38 cellular contexts compared by ENCODE assay signal in the genomic region with DNA sequence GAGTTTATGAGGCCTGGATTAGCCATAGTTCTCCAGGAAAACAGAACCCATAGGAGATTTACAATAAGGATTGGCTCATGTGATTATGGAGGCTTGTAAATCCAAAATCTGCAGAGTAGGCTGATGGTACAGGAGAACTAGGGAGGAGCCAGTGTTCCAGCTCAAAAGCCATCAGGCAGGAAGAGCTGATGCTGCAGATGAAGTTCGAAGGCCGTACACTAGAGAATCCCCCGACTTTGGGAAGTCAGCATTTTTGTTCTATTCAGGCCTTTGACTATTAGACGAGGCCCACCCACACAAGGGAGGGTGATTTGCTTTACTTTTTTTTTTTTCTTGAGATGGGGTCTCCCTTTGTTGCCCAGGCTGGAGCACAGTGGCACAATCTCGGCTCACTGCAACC. TPM values are rescaled to one million over a fixed set of nuclear protein-coding genes. Genes with fewer than 3 reads are reported as not detected.
"Had no signal": no experiment of that assay in that cellular context is flagged by ENCODE, and none has a peak within 500 bp of the region (broad histone marks: within the 10 kb centered on the region; RNA-seq: fewer than 3 reads in every experiment).

No MANE protein-coding gene starts in this region.

- H3K4me1 Mint-ChIP-seq: activated B cell treated with CpG ODN at 0.5 μM for 24 hours; activated CD4-positive, alpha-beta T cell treated with anti-CD3 and anti-CD28 coated beads, Interleukin-2, amount 10 ng/mL, durations not matched to agents 24 days and 14 days; activated naive CD8-positive, alpha-beta T cell treated with anti-CD3 and anti-CD28 coated beads for 36 hours; activated T-helper 17 cell treated with anti-CD3 and anti-CD28 coated beads, Interleukin-2, amount 50 U/mL, for 72 hours had no signal

- H3K9me3 ChIP-seq: adrenal gland, body of pancreas, breast epithelium had no signal

- H3K27me3 ChIP-seq: adrenal gland, body of pancreas, brain microvascular endothelial cell, breast epithelium had no signal

- FAIRE-seq: astrocyte, TTC549 had no signal

- H3K36me3 ChIP-seq: breast epithelium had no signal

- H3K27me3 Mint-ChIP-seq: activated B cell treated with CpG ODN at 0.5 μM for 24 hours; activated CD4-positive, alpha-beta memory T cell treated with anti-CD3 and anti-CD28 coated beads for 36 hours; activated CD4-positive, alpha-beta T cell treated with anti-CD3 and anti-CD28 coated beads, Interleukin-2, amount 10 ng/mL, durations not matched to agents 24 days and 14 days; activated CD8-positive, alpha-beta T cell treated with anti-CD3 and anti-CD28 coated beads for 36 hours; activated naive CD8-positive, alpha-beta T cell treated with anti-CD3 and anti-CD28 coated beads for 36 hours; activated T-helper 17 cell treated with anti-CD3 and anti-CD28 coated beads, Interleukin-2, amount 50 U/mL, for 72 hours had no signal

- H3K9me3 Mint-ChIP-seq: activated B cell treated with CpG ODN at 0.5 μM for 24 hours; activated CD4-positive, alpha-beta memory T cell treated with anti-CD3 and anti-CD28 coated beads for 36 hours; activated CD4-positive, alpha-beta T cell treated with anti-CD3 and anti-CD28 coated beads, Interleukin-2, amount 10 ng/mL, durations not matched to agents 24 days and 14 days; activated CD8-positive, alpha-beta T cell treated with anti-CD3 and anti-CD28 coated beads for 36 hours; activated naive CD4-positive, alpha-beta T cell treated with anti-CD3 and anti-CD28 coated beads, Interleukin-2, amount 50 U/mL, for 72 hours; activated naive CD8-positive, alpha-beta T cell treated with anti-CD3 and anti-CD28 coated beads for 36 hours; activated T-cell treated with anti-CD3 and anti-CD28 coated beads, Interleukin-2, amount 50 U/mL, for 4 hours; activated T-cell treated with anti-CD3 and anti-CD28 coated beads, Interleukin-2, amount 50 U/mL, for 72 hours; activated T-helper 1 cell treated with anti-CD3 and anti-CD28 coated beads, Interleukin-12 subunit alpha, Interleukin-12 subunit beta, Interleukin-2, Interleukin-4 antibody, amounts not matched to agents 30 ng/mL and 10 ng/mL and 1 ng/mL, durations not matched to agents 14 hours and 24 hours and 36 hours; activated T-helper 17 cell treated with anti-CD3 and anti-CD28 coated beads, Interleukin-2, amount 50 U/mL, for 72 hours; T-helper 1 cell treated with Interleukin-12 subunit alpha and Interleukin-12 subunit beta and Interleukin-4 antibody, amounts not matched to agents 30 μg/mL and 1 μg/mL, for 36 hours; T-helper 2 cell treated with Interferon-gamma antibody and Interleukin-4, amounts not matched to agents 5 μg/mL and 100 μg/mL, for 36 hours had no signal

- H3K4me1 ChIP-seq: adrenal gland, body of pancreas, breast epithelium had no signal

- ATAC-seq: activated CD8-positive, alpha-beta T cell treated with anti-CD3 and anti-CD28 coated beads for 36 hours; activated naive CD4-positive, alpha-beta T cell treated with anti-CD3 and anti-CD28 coated beads, Interleukin-2, amount 50 U/mL, for 72 hours; activated T-cell treated with anti-CD3 and anti-CD28 coated beads, Interleukin-2, amount 50 U/mL, for 4 hours; activated T-cell treated with anti-CD3 and anti-CD28 coated beads, Interleukin-2, amount 50 U/mL, for 72 hours; activated T-helper 17 cell treated with anti-CD3 and anti-CD28 coated beads, Interleukin-2, amount 50 U/mL, for 72 hours; body of pancreas had no signal

- H3K27ac ChIP-seq: adrenal gland, body of pancreas, brain microvascular endothelial cell, breast epithelium, VCaP had no signal

- H3K4me3 Mint-ChIP-seq: activated B cell treated with CpG ODN at 0.5 μM for 24 hours; activated CD4-positive, alpha-beta memory T cell treated with anti-CD3 and anti-CD28 coated beads for 36 hours; activated CD4-positive, alpha-beta T cell treated with anti-CD3 and anti-CD28 coated beads, Interleukin-2, amount 10 ng/mL, durations not matched to agents 24 days and 14 days; activated CD8-positive, alpha-beta T cell treated with anti-CD3 and anti-CD28 coated beads for 36 hours; activated naive CD8-positive, alpha-beta T cell treated with anti-CD3 and anti-CD28 coated beads for 36 hours; activated T-cell treated with anti-CD3 and anti-CD28 coated beads, Interleukin-2, amount 50 U/mL, for 4 hours; activated T-cell treated with anti-CD3 and anti-CD28 coated beads, Interleukin-2, amount 50 U/mL, for 72 hours; activated T-helper 1 cell treated with anti-CD3 and anti-CD28 coated beads, Interleukin-12 subunit alpha, Interleukin-12 subunit beta, Interleukin-2, Interleukin-4 antibody, amounts not matched to agents 30 ng/mL and 10 ng/mL and 1 ng/mL, durations not matched to agents 14 hours and 24 hours and 36 hours; activated T-helper 17 cell treated with anti-CD3 and anti-CD28 coated beads, Interleukin-2, amount 50 U/mL, for 72 hours; T-helper 1 cell treated with Interleukin-12 subunit alpha and Interleukin-12 subunit beta and Interleukin-4 antibody, amounts not matched to agents 30 μg/mL and 1 μg/mL, for 36 hours; T-helper 2 cell treated with Interferon-gamma antibody and Interleukin-4, amounts not matched to agents 5 μg/mL and 100 μg/mL, for 36 hours had no signal

- H3K4me3 ChIP-seq: adrenal gland, body of pancreas, breast epithelium had no signal

- H3K27ac Mint-ChIP-seq: activated B cell treated with CpG ODN at 0.5 μM for 24 hours; activated CD4-positive, alpha-beta memory T cell treated with anti-CD3 and anti-CD28 coated beads for 36 hours; activated CD4-positive, alpha-beta T cell treated with anti-CD3 and anti-CD28 coated beads, Interleukin-2, amount 10 ng/mL, durations not matched to agents 24 days and 14 days; activated CD8-positive, alpha-beta T cell treated with anti-CD3 and anti-CD28 coated beads for 36 hours; activated naive CD4-positive, alpha-beta T cell treated with anti-CD3 and anti-CD28 coated beads, Interleukin-2, amount 50 U/mL, for 72 hours; activated naive CD8-positive, alpha-beta T cell treated with anti-CD3 and anti-CD28 coated beads for 36 hours; activated T-cell treated with anti-CD3 and anti-CD28 coated beads, Interleukin-2, amount 50 U/mL, for 72 hours; activated T-helper 1 cell treated with anti-CD3 and anti-CD28 coated beads, Interleukin-12 subunit alpha, Interleukin-12 subunit beta, Interleukin-2, Interleukin-4 antibody, amounts not matched to agents 30 ng/mL and 10 ng/mL and 1 ng/mL, durations not matched to agents 14 hours and 24 hours and 36 hours; activated T-helper 17 cell treated with anti-CD3 and anti-CD28 coated beads, Interleukin-2, amount 50 U/mL, for 72 hours; T-helper 1 cell treated with Interleukin-12 subunit alpha and Interleukin-12 subunit beta and Interleukin-4 antibody, amounts not matched to agents 30 μg/mL and 1 μg/mL, for 36 hours; T-helper 2 cell treated with Interferon-gamma antibody and Interleukin-4, amounts not matched to agents 5 μg/mL and 100 μg/mL, for 36 hours had no signal

- DNase-seq: activated B cell treated with CpG ODN at 0.5 μM for 24 hours; activated CD4-positive, alpha-beta memory T cell treated with anti-CD3 and anti-CD28 coated beads for 36 hours; activated CD4-positive, alpha-beta T cell treated with anti-CD3 and anti-CD28 coated beads for 4 hours; activated CD4-positive, alpha-beta T cell treated with anti-CD3 and anti-CD28 coated beads, Interleukin-2, amount 10 ng/mL, durations not matched to agents 24 days and 14 days; activated CD4-positive, alpha-beta T cell treated with anti-CD3 and anti-CD28 coated beads, Interleukin-2, amount 50 U/mL, for 1 hour; activated CD4-positive, alpha-beta T cell treated with anti-CD3 and anti-CD28 coated beads, Interleukin-2, amount 50 U/mL, for 4 hours; activated CD4-positive, CD25-positive, alpha-beta regulatory T cell treated with anti-CD3 and anti-CD28 coated beads, Interleukin-2, amount 50 U/mL, for 72 hours; activated CD8-positive, alpha-beta memory T cell treated with anti-CD3 and anti-CD28 coated beads, Interleukin-2, amount 50 U/mL, for 4 hours; activated CD8-positive, alpha-beta T cell treated with anti-CD3 and anti-CD28 coated beads for 36 hours; activated effector memory CD4-positive, alpha-beta T cell treated with anti-CD3 and anti-CD28 coated beads, Interleukin-2, amount 50 U/mL, for 16 hours; activated gamma-delta T cell treated with Interleukin-2 at 50 U/mL for 16 hours; activated naive CD4-positive, alpha-beta T cell; activated naive CD4-positive, alpha-beta T cell treated with anti-CD3 and anti-CD28 coated beads, Interleukin-2, amount 50 U/mL, for 16 hours; activated naive CD8-positive, alpha-beta T cell treated with anti-CD3 and anti-CD28 coated beads for 36 hours; activated T-cell treated with anti-CD3 and anti-CD28 coated beads for 4 hours; activated T-cell treated with anti-CD3 and anti-CD28 coated beads, Interleukin-2, amount 50 U/mL, for 1 hour; activated T-cell treated with anti-CD3 and anti-CD28 coated beads, Interleukin-2, amount 50 U/mL, for 4 hours; activated T-cell treated with anti-CD3 and anti-CD28 coated beads, Interleukin-2, amount 50 U/mL, for 72 hours; adrenal gland; amniotic stem cell; aorta; body of pancreas; brain microvascular endothelial cell; central memory CD4-positive, alpha-beta T cell; T-helper 1 cell; T-helper 2 cell; T-helper 9 cell had no signal

- H3K36me3 Mint-ChIP-seq: activated naive CD4-positive, alpha-beta T cell treated with anti-CD3 and anti-CD28 coated beads, Interleukin-2, amount 50 U/mL, for 72 hours had no signal

RNA-seq across cellular contexts. Expression of a gene that starts 47.1 kb away (rescaled TPM):
- total RNA-seq: activated B cell treated with CpG ODN at 0.5 μM for 24 hours; activated CD4-positive, alpha-beta memory T cell treated with anti-CD3 and anti-CD28 coated beads for 36 hours; activated CD4-positive, alpha-beta T cell treated with anti-CD3 and anti-CD28 coated beads, Interleukin-2, amount 10 ng/mL, durations not matched to agents 24 days and 14 days; activated CD8-positive, alpha-beta memory T cell treated with anti-CD3 and anti-CD28 coated beads for 36 hours; activated CD8-positive, alpha-beta T cell treated with anti-CD3 and anti-CD28 coated beads for 36 hours; activated naive CD4-positive, alpha-beta T cell treated with anti-CD3 and anti-CD28 coated beads, Interleukin-2, amount 50 U/mL, for 72 hours; activated naive CD8-positive, alpha-beta T cell treated with anti-CD3 and anti-CD28 coated beads for 36 hours; activated T-cell treated with anti-CD3 and anti-CD28 coated beads, Interleukin-2, amount 50 U/mL, for 72 hours; activated T-helper 1 cell treated with anti-CD3 and anti-CD28 coated beads, Interleukin-12 subunit alpha, Interleukin-12 subunit beta, Interleukin-2, Interleukin-4 antibody, amounts not matched to agents 30 ng/mL and 10 ng/mL and 1 ng/mL, durations not matched to agents 14 hours and 24 hours and 36 hours; activated T-helper 17 cell treated with anti-CD3 and anti-CD28 coated beads, Interleukin-2, amount 50 U/mL, for 72 hours; astrocyte; body of pancreas; cardiac septum had no signal
- polyA plus RNA-seq: aorta had no signal
